Comparison of ENCODE assay signal across 23 cellular contexts in the genomic region with DNA sequence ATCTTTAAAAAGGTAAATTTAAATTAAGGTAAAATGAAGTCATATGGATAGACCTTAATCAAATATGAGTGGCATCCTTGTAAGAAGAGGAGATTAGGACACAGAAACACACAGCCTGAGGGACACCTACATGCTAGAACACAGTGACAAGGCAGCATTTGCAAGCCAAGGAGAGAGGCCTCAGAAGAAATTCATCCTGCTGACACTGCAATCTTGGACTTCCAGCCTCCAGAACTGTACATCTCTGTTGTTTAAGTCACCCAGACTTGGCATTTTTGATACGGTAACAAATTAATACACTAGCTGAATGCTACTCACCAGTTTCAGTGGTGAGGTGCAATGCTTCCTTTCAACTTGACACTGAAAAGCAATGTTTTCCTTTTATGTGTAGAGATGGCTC.
"Had no signal": no experiment of that assay in that cellular context is flagged by ENCODE, and none has a peak within 500 bp of the region (broad histone marks: within the 10 kb centered on the region; RNA-seq: fewer than 3 reads in every experiment).

No MANE protein-coding gene starts in this region.

- DNase-seq: colonic mucosa; cortex of kidney; effector CD8-positive, alpha-beta T cell; effector memory CD8-positive, alpha-beta T cell; esophagus squamous epithelium; foreskin fibroblast; foreskin melanocyte; gastrocnemius medialis; glutamatergic neuron; heart right ventricle; hippocampal formation; left cardiac atrium; left lung; left ventricle myocardium superior; lower lobe of right lung; mesenchymal stem cell; mucosa of descending colon; naive B cell had no signal

- H3K4me3 Mint-ChIP-seq: dendritic cell treated with granulocyte-macrophage colony-stimulating factor and Interleukin-4, amounts not matched to agents 40 ng/mL and 50 ng/mL, for 4 days; effector memory CD8-positive, alpha-beta T cell; mesothelial cell of epicardium; naive B cell had no signal

- H3K4me1 Mint-ChIP-seq: mesothelial cell of epicardium, naive B cell had no signal

- ATAC-seq: effector memory CD8-positive, alpha-beta T cell; gastrocnemius medialis; heart right ventricle; left cardiac atrium; left lung; left ventricle myocardium superior; lower lobe of right lung; mucosa of descending colon had no signal

- H3K4me1 ChIP-seq: colonic mucosa, esophagus squamous epithelium, gastrocnemius medialis, heart right ventricle, left lung, lower lobe of right lung had no signal

- FAIRE-seq: endothelial cell of umbilical vein, islet of Langerhans, keratinocyte had no signal

- H3K27ac ChIP-seq: colonic mucosa, esophagus squamous epithelium, gastrocnemius medialis, heart right ventricle, left lung, lower lobe of right lung had no signal

- H3K9me3 ChIP-seq: colonic mucosa, esophagus squamous epithelium, gastrocnemius medialis, heart right ventricle, left lung, lower lobe of right lung, mucosa of descending colon had no signal

- H3K36me3 ChIP-seq: colonic mucosa, esophagus squamous epithelium, gastrocnemius medialis, heart right ventricle, left lung, lower lobe of right lung had no signal

- H3K4me3 ChIP-seq: colonic mucosa, esophagus squamous epithelium, gastrocnemius medialis, heart right ventricle, left lung, lower lobe of right lung, mucosa of descending colon had no signal

- H3K36me3 Mint-ChIP-seq: mesothelial cell of epicardium, naive B cell had no signal

- H3K27ac Mint-ChIP-seq: dendritic cell treated with granulocyte-macrophage colony-stimulating factor and Interleukin-4, amounts not matched to agents 40 ng/mL and 50 ng/mL, for 4 days; effector memory CD8-positive, alpha-beta T cell; mesothelial cell of epicardium; naive B cell had no signal

- H3K27me3 ChIP-seq: colonic mucosa, esophagus squamous epithelium, gastrocnemius medialis, heart right ventricle, left lung had no signal

- H3K27me3 Mint-ChIP-seq: dendritic cell treated with granulocyte-macrophage colony-stimulating factor and Interleukin-4, amounts not matched to agents 40 ng/mL and 50 ng/mL, for 4 days; effector memory CD8-positive, alpha-beta T cell; naive B cell had no signal
